ENCODE assay signal across 30 cellular contexts in the genomic region with DNA sequence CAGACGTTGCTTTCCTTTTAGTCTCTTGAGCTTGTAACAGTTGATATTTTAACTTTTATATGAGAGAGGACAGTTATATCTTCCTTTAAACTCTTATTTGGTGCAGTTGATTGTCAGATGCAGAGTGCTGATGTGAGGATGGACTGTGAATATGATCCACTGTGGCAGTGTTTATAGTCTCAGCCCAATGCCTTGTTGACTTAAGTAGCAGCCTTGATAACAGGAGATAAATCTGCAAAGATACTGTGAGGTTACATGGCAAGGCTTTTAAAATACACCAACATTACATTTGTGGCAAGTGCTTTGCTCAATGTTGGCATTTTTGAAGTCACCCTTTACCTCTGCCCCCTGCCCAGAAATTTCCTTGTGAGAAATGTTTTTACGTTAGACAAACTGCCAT.
"Had no signal": no experiment of that assay in that cellular context is flagged by ENCODE, and none has a peak within 500 bp of the region (broad histone marks: within the 10 kb centered on the region; RNA-seq: fewer than 3 reads in every experiment).

No MANE protein-coding gene starts in this region.

- H3K36me3 ChIP-seq: colonic mucosa, gastrocnemius medialis, right lobe of liver, stomach, thyroid gland, upper lobe of left lung had no signal

- H3K27me3 ChIP-seq: colonic mucosa, dorsolateral prefrontal cortex, gastrocnemius medialis, right lobe of liver, stomach, thyroid gland, upper lobe of left lung had no signal

- H3K9me3 ChIP-seq: colonic mucosa, gastrocnemius medialis, right lobe of liver, stomach, thyroid gland, upper lobe of left lung had no signal

- H3K4me3 ChIP-seq: colonic mucosa, dorsolateral prefrontal cortex, gastrocnemius medialis, right lobe of liver, skin epidermis, stomach, thyroid gland, upper lobe of left lung had no signal

- H3K27ac Mint-ChIP-seq: activated CD8-positive, alpha-beta T cell treated with anti-CD3 and anti-CD28 coated beads for 36 hours; activated naive CD8-positive, alpha-beta T cell; activated T-cell treated with anti-CD3 and anti-CD28 coated beads, Interleukin-2, amount 50 U/mL, for 72 hours; naive thymus-derived CD8-positive, alpha-beta T cell; T-helper 17 cell; WTC11 had no signal

- ATAC-seq: gastrocnemius medialis; left ventricle myocardium superior; naive thymus-derived CD8-positive, alpha-beta T cell; right lobe of liver; T-helper 17 cell; WTC11 had no signal

- H3K9me3 Mint-ChIP-seq: activated CD8-positive, alpha-beta T cell treated with anti-CD3 and anti-CD28 coated beads for 36 hours; activated T-cell treated with anti-CD3 and anti-CD28 coated beads, Interleukin-2, amount 50 U/mL, for 72 hours; naive thymus-derived CD8-positive, alpha-beta T cell; WTC11 had no signal

- FAIRE-seq: bronchial epithelial cell had no signal

- H3K36me3 Mint-ChIP-seq: activated naive CD8-positive, alpha-beta T cell; naive thymus-derived CD8-positive, alpha-beta T cell; WTC11 had no signal

- DNase-seq: activated CD4-positive, alpha-beta T cell treated with anti-CD3 and anti-CD28 coated beads for 1 hour; activated CD4-positive, alpha-beta T cell treated with anti-CD3 and anti-CD28 coated beads, Interleukin-2, amount 50 U/mL, for 1 hour; activated CD8-positive, alpha-beta T cell treated with anti-CD3 and anti-CD28 coated beads for 36 hours; activated effector memory CD4-positive, alpha-beta T cell treated with Interleukin-2 at 50 U/mL for 16 hours; activated naive CD4-positive, alpha-beta T cell treated with Interleukin-2 at 50 U/mL for 16 hours; activated T-cell treated with anti-CD3 and anti-CD28 coated beads for 4 hours; anterior cingulate cortex; cerebellar nuclear complex; colonic mucosa; dorsolateral prefrontal cortex; effector memory CD4-positive, alpha-beta T cell; erythroblast; gastrocnemius medialis; glutamatergic neuron; islet precursor cell; left ventricle myocardium superior; naive thymus-derived CD8-positive, alpha-beta T cell; right lobe of liver; stimulated activated CD4-positive, alpha-beta T cell treated with anti-CD3 and anti-CD28 coated beads, Interleukin-12 subunit alpha, Interleukin-12 subunit beta, amount 100 ng/mL, for 4 hours; stimulated activated CD4-positive, alpha-beta T cell treated with anti-CD3 and anti-CD28 coated beads, Interleukin-4, amount 100 ng/mL, for 1 hour; stomach; T-helper 17 cell; T1000; thyroid gland; upper lobe of left lung had no signal

- H3K4me3 Mint-ChIP-seq: activated CD8-positive, alpha-beta T cell treated with anti-CD3 and anti-CD28 coated beads for 36 hours; activated naive CD8-positive, alpha-beta T cell; naive thymus-derived CD8-positive, alpha-beta T cell; T-helper 17 cell; WTC11 had no signal

- H3K27ac ChIP-seq: colonic mucosa, gastrocnemius medialis, right lobe of liver, skin epidermis, stomach, thyroid gland, upper lobe of left lung had no signal

- H3K4me1 Mint-ChIP-seq: T-helper 17 cell had no signal

- H3K27me3 Mint-ChIP-seq: activated naive CD8-positive, alpha-beta T cell; T-helper 17 cell had no signal

- H3K4me1 ChIP-seq: colonic mucosa had no signal
